1 cellular context compared by ENCODE assay signal in genomic region chr12:171743-172705, GRCh38.
TF ChIP-seq lines count a peak whose summit lies in the region.

No MANE protein-coding gene starts in this region.

TF ChIP-seq in GM23338, 12 proteins besides CTCF, POLR2A, EP300 and RAD21 (continued from another document):
- no peak for TF ChIP-seq REST (IDR thresholded peaks at IDR 0.05; ENCODE audit: unreplicated experiment)
- no peak for TF ChIP-seq CREB1 (CRISPR knock-in tag; IDR thresholded peaks at IDR 0.05; ENCODE audit: low read depth)
- TF ChIP-seq ZNF462 (CRISPR knock-in tag; IDR thresholded peaks at IDR 0.05), result no peak
- no peak for TF ChIP-seq STAT1 (IDR thresholded peaks at IDR 0.05; ENCODE audit: unreplicated experiment)
- no peak for TF ChIP-seq JUNB (IDR thresholded peaks at IDR 0.05; ENCODE audit: unreplicated experiment)
